In the genomic region with DNA sequence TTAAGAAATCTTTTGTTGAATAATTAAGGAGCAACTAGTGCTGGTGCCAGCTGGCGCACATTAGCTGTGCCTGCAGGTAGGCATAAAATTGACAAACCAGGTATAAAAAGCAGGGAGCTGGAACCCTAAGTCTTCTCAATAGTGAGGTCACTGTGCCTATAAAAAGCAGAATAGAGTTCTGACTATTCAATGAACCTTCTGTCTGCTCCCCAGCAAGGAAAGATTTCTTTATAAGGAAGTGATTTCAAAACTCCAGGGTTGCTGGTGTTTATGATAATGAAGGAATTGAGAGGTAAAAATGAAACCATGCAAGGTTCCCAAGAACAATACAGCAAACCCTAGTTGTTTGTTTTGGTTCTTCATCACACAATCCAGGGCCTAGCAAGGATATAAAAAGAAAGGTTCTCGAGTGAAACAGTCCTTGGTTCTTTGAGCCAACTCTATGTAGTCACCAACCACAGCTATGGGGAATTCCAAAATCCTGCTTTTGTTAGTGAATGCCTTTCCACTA, we compare ENCODE assay signal across 9 cellular contexts.
DNase-seq lines count a peak whose midpoint lies in the region; ATAC-seq and TF ChIP-seq lines count a peak whose summit lies in the region.
"Had no signal": no experiment of that assay in that cellular context is flagged by ENCODE, and none has a peak within 500 bp of the region (broad histone marks: within the 10 kb centered on the region; RNA-seq: fewer than 3 reads in every experiment).

No MANE protein-coding gene starts in this region.

- H2AFZ ChIP-seq in PC-9, result no peak overlapping the region

- H3K4me1 ChIP-seq in PC-9 (replicated peaks; ENCODE audit: insufficient read depth), result peaks cover 11% of the 10 kb centered on the region

- no peaks in the 10 kb centered on the region for H3K9me2 ChIP-seq in PC-9 (ENCODE audit: insufficient read depth)

- intact Hi-C loops in PC-9 (cut with micrococcal nuclease; ENCODE audit: unreplicated experiment), result loop anchor here (1.0 kb wide), 1 partner anchor 93 kb away; no protein-coding TSS in a partner anchor

- no peaks in the 10 kb centered on the region for H3K27me3 ChIP-seq in PC-9 (ENCODE audit: insufficient read depth, low read depth)

- H3K9me3 ChIP-seq in PC-9 (ENCODE audit: insufficient read depth, low read depth), result no peaks in the 10 kb centered on the region

- H3K79me2 ChIP-seq in PC-9 (ENCODE audit: low read depth), result no peaks in the 10 kb centered on the region

- TF ChIP-seq CTCF in PC-9 (conservative IDR thresholded peaks at IDR 0.05), result no peak

- DNase-seq in ELR (ENCODE audit: low read depth) (peak; percentile 80), PC-9 (peak; percentile 15 to 83), fibroblast of gingiva (ENCODE audit: low read depth) (peak; percentile 97), renal cortical epithelial cell (ENCODE audit: low read depth) (peak; percentile 100), SHP77 (lab: John Stamatoyannopoulos, UW) (no peak)
- no peak for DNase-seq in stimulated activated CD4-positive, alpha-beta T cell treated with anti-CD3 and anti-CD28 coated beads, Interleukin-2, amount 100 ng/mL, for 24 hours

- peaks cover 39% of the 10 kb centered on the region; the same call in 1 of the 2 replicates for H3F3A ChIP-seq in PC-9 (ENCODE audit: insufficient read depth, low read depth)

- no peaks in the 10 kb centered on the region for H4K20me1 ChIP-seq in PC-9 (ENCODE audit: insufficient read depth)

- no TSS peak for BruUV-seq in PC-9 (replicated peaks; lab: Mats Ljungman, UMichigan)

- H3K4me2 ChIP-seq in PC-9, result peak overlapping the region; percentile 10; the same call in 1 of the 2 replicates

- ATAC-seq in GM21381 (IDR thresholded peaks at IDR 0.05; ENCODE audit: unreplicated experiment) (no peak), GM19324 (IDR thresholded peaks at IDR 0.05; ENCODE audit: low FRiP score, unreplicated experiment) (no peak)

- H3K4me3 ChIP-seq in PC-9, result no peak overlapping the region

- no peaks in the 10 kb centered on the region for H3K36me3 ChIP-seq in PC-9 (ENCODE audit: low read depth)

- H3K27ac ChIP-seq in PC-9, result peak overlapping the region; percentile 67
- H3K27ac ChIP-seq: VCaP had no signal

- POLR2A ChIA-PET in PC-9 (lab: Charles Lee; ENCODE audit: unreplicated experiment), result interaction anchor here (0.6 kb wide), 1 partner anchor 503 kb away, joined by 4 read pairs; no protein-coding TSS in a partner anchor

- CTCF ChIA-PET in PC-9 (lab: Charles Lee), result no interaction called here

Comparison
In these comparisons a context has a peak if more than half of its experiments do, and no peak if none do; other contexts are left out.
1. DNase-seq: peak in ELR (single experiment), PC-9 (2 of 2), fibroblast of gingiva (single experiment) and renal cortical epithelial cell (single experiment); none in stimulated activated CD4-positive, alpha-beta T cell treated with anti-CD3 and anti-CD28 coated beads, Interleukin-2, amount 100 ng/mL, for 24 hours (0 of 2) and SHP77 (0 of 2).